14 cellular contexts compared by ENCODE assay signal in the genomic region with DNA sequence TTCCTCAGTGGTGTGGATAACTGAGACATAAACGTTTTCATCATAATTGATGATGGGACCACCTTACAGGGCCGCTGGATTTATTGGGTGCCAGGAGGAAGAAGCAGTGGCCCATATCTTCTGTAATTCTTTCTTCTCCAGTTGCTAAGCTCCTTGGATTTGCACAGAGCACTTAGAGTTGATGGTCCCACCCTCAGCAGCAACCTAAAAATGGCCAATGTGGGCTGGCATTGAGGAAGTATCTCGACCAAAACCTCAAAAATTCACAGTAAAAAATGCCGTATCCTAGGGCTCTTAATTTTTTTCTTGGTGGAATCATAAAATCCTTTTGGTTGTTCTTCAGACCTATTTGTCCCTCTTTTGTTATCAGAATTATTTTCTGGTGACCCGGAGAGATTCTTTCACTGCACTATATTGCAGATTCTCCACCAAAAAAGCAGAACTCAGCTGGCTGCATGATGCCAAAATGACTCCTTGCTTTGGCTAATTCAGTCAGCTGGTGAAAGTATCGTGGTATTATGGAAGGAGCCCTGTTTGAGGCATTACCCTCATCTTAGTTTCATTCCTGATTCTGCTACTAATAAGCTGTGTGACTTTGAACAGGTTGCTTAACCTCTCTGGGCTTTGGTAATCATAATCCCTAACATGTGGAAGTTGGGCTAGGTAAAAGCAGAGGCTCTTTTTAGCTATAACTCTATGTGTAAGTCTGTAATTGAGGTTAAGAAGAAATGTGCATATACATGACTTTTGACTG. TPM values are rescaled to one million over a fixed set of nuclear protein-coding genes. Genes with fewer than 3 reads are reported as not detected.
DNase-seq lines count a peak whose midpoint lies in the region; ATAC-seq and TF ChIP-seq lines count a peak whose summit lies in the region.
"Had no signal": no experiment of that assay in that cellular context is flagged by ENCODE, and none has a peak within 500 bp of the region (broad histone marks: within the 10 kb centered on the region; RNA-seq: fewer than 3 reads in every experiment).

No MANE protein-coding gene starts in this region.

- H3K4me2 ChIP-seq in PC-9 = peak overlapping the region; percentile 57

- intact Hi-C loops in PC-9 (cut with micrococcal nuclease; ENCODE audit: unreplicated experiment) (no loop called here), psoas muscle (cut with DNase I) (no loop called here)

- no peak for ATAC-seq in psoas muscle
- no peak for ATAC-seq in GM19023 (IDR thresholded peaks at IDR 0.05; ENCODE audit: unreplicated experiment)
- no peak for ATAC-seq in GM18868 (IDR thresholded peaks at IDR 0.05; ENCODE audit: unreplicated experiment)

- H3K36me3 ChIP-seq in PC-9 (ENCODE audit: low read depth) (no peaks in the 10 kb centered on the region), esophagus (ENCODE audit: control insufficient read depth in 2 of 2, insufficient read depth in 2 of 2, low read length in 1 of 2) (no peaks in the 10 kb centered on the region), psoas muscle (ENCODE audit: insufficient read depth in 1 of 2, low read depth in 1 of 2) (no peaks in the 10 kb centered on the region)

- TF ChIP-seq CTCF in PC-9 (conservative IDR thresholded peaks at IDR 0.05) (no peak), psoas muscle (IDR thresholded peaks at IDR 0.05) (no peak)

- peaks cover 86% of the 10 kb centered on the region for H3K4me1 ChIP-seq in PC-9 (replicated peaks; ENCODE audit: insufficient read depth)
- peaks cover 2 to 8% of the 10 kb centered on the region in 2 donors for H3K4me1 ChIP-seq in esophagus (ENCODE audit: control insufficient read depth in 2 of 2, insufficient read depth in 2 of 2, low read length in 1 of 2)
- peaks cover 21% of the 10 kb centered on the region for H3K4me1 ChIP-seq in psoas muscle

- POLR2A ChIA-PET in PC-9 (lab: Charles Lee; ENCODE audit: unreplicated experiment) = interaction anchor here (1.9 kb wide), 1 partner anchor 10 kb away, joined by 23 read pairs; no protein-coding TSS in a partner anchor

- CTCF ChIA-PET in PC-9 (lab: Charles Lee) = no interaction called here

- WGBS in esophagus, 2 donors = 37% methylated on average over 6 of the region's 6 CpGs
- 22 to 33% (median 25%) methylated on average over 6 of the region's 6 CpGs for WGBS in psoas muscle, 3 donors

- H3K79me2 ChIP-seq in PC-9 (ENCODE audit: low read depth) = peaks cover 35% of the 10 kb centered on the region

- H3K27me3 ChIP-seq in PC-9 (ENCODE audit: insufficient read depth, low read depth) (no peaks in the 10 kb centered on the region), esophagus (ENCODE audit: control insufficient read depth in 1 of 2, insufficient read depth in 2 of 2, low read length in 2 of 2) (no peaks in the 10 kb centered on the region), psoas muscle (ENCODE audit: insufficient read depth in 3 of 3, low read length in 2 of 3) (peaks cover 0 to 10% (median 0%) of the 10 kb centered on the region in 3 donors)
- H3K27me3 ChIP-seq: testis had no signal

- DNase-seq in CD1c-positive myeloid dendritic cell (ENCODE audit: extremely low spot score) (peak; percentile 32), PC-9 (no peak), psoas muscle (no peak), GM19238 (ENCODE audit: insufficient read length, low spot score) (no peak), COR-L47 (lab: John Stamatoyannopoulos, UW) (no peak)
- DNase-seq: caudate nucleus; Kasumi-1; naive B cell; NCI-H774; stimulated activated CD4-positive, alpha-beta T cell treated with anti-CD3 and anti-CD28 coated beads, Interleukin-4, amount 100 ng/mL, for 24 hours; testis had no signal

- H3K9me3 ChIP-seq in PC-9 (ENCODE audit: insufficient read depth, low read depth) (no peaks in the 10 kb centered on the region), esophagus (ENCODE audit: control insufficient read depth in 2 of 2, insufficient read depth in 1 of 2, low read depth in 1 of 2, low read length in 1 of 2) (no peaks in the 10 kb centered on the region), psoas muscle (no peaks in the 10 kb centered on the region)
- H3K9me3 ChIP-seq: testis had no signal

- H3F3A ChIP-seq in PC-9 (ENCODE audit: insufficient read depth, low read depth) = peaks cover 32% of the 10 kb centered on the region

- no peaks in the 10 kb centered on the region for H4K20me1 ChIP-seq in PC-9 (ENCODE audit: insufficient read depth)

- no peak overlapping the region for H2AFZ ChIP-seq in PC-9

- H3K4me3 ChIP-seq in PC-9 (no peak overlapping the region), esophagus (ENCODE audit: low read depth in 1 of 2, low read length in 2 of 2) (no peak overlapping the region), psoas muscle (no peak overlapping the region)
- H3K4me3 ChIP-seq: testis had no signal

- H3K27ac ChIP-seq in PC-9 = peak overlapping the region; percentile 74; the same call in 1 of the 2 replicates
- peak overlapping the region; percentile 35 to 39 for H3K27ac ChIP-seq in esophagus (ENCODE audit: low read depth in 2 of 2, low read length in 1 of 2)
- H3K27ac ChIP-seq in psoas muscle = peak overlapping the region; percentile 58

- H3K9me2 ChIP-seq in PC-9 (ENCODE audit: insufficient read depth) = no peaks in the 10 kb centered on the region

- BruUV-seq in PC-9 (replicated peaks; lab: Mats Ljungman, UMichigan) = no TSS peak

RNA-seq across cellular contexts. Expression of a gene that starts 27.6 kb away (rescaled TPM):
- 25.8 and 30.7 TPM in 2 replicates for total RNA-seq in PC-9 (2021)
- polyA plus RNA-seq in esophagus = 1 to 10 TPM; 2.9 to 3.7 TPM
- 1 to 10 TPM; 4.3 to 7.6 (median 6.4) TPM for total RNA-seq in psoas muscle
- 1 to 10 TPM; 1.3 to 2.2 (median 1.8) TPM for polyA plus RNA-seq in psoas muscle
